In genomic region chr5:139648205-139649081, GRCh38 we compare ENCODE assay signal across 8 cellular contexts. TPM values are rescaled to one million over a fixed set of nuclear protein-coding genes. Genes with fewer than 3 reads are reported as not detected.
DNase-seq lines count a peak whose midpoint lies in the region; ATAC-seq and TF ChIP-seq lines count a peak whose summit lies in the region.

Gene CXXC5 (plus strand): TSS chr5:139648349. CDS start chr5:139680524, 32,175 bp downstream.

- H3K36me3 ChIP-seq in stomach: no peaks in the 10 kb centered on the region

- H3K27ac ChIP-seq in stomach: peak within 1 kb of the TSS; percentile 90 to 95 (median 94)

- H3K27me3 ChIP-seq in stomach: peaks cover 0 to 45% (median 0%) of the 10 kb centered on the region in 3 donors

- POLR2A ChIA-PET in activated CD8-positive, alpha-beta T cell treated with anti-CD3 and anti-CD28 coated beads for 36 hours (lab: Charles Lee): interaction anchor here (1.3 to 11.4 kb wide), 4 partner anchors 12 to 22 kb away, joined by 4 to 87 read pairs (median 6); no protein-coding TSS in a partner anchor

- DNase-seq in NCI-H1417 (lab: John Stamatoyannopoulos, UW): peak; percentile 74 to 82 (median 76)
- DNase-seq in NCI-H1417 treated with DMSO at 0.1 percent for 48 hours (lab: John Stamatoyannopoulos, UW): no peak
- peak; percentile 44 for DNase-seq in NCI-H446 treated with DMSO at 0.1 percent for 48 hours (lab: John Stamatoyannopoulos, UW)
- DNase-seq in activated CD8-positive, alpha-beta T cell treated with anti-CD3 and anti-CD28 coated beads for 36 hours: peak; percentile 69
- DNase-seq in epidermal melanocyte (ENCODE audit: insufficient read length, low spot score): peak; percentile 92
- no peak for DNase-seq in mesenteric fat pad (ENCODE audit: low spot score)
- DNase-seq in stomach: peak; percentile 87

- H3K36me3 Mint-ChIP-seq in activated CD8-positive, alpha-beta T cell treated with anti-CD3 and anti-CD28 coated beads for 36 hours (ENCODE audit: low read depth): no peaks in the 10 kb centered on the region

- H3K9me3 Mint-ChIP-seq in activated CD8-positive, alpha-beta T cell treated with anti-CD3 and anti-CD28 coated beads for 36 hours: no peaks in the 10 kb centered on the region

- intact Hi-C loops in activated CD8-positive, alpha-beta T cell treated with anti-CD3 and anti-CD28 coated beads for 36 hours (cut with micrococcal nuclease): loop anchor here (1.0 kb wide), 1 partner anchor 12 kb away; no protein-coding TSS in a partner anchor
- intact Hi-C loops in stomach (cut with DNase I; ENCODE audit: low total_unique reads): no loop called here

- no peak for TF ChIP-seq POLR2A in stomach (IDR thresholded peaks at IDR 0.05)

- no peak for TF ChIP-seq EP300 in stomach (IDR thresholded peaks at IDR 0.05)

- peak within 1 kb of the TSS; percentile 77 for H3K4me3 Mint-ChIP-seq in activated CD8-positive, alpha-beta T cell treated with anti-CD3 and anti-CD28 coated beads for 36 hours

- 0 to 1% (median 0%) methylated on average over 18 to 100 of the region's 106 CpGs for WGBS in stomach, 5 donors

- H3K27ac Mint-ChIP-seq in activated CD8-positive, alpha-beta T cell treated with anti-CD3 and anti-CD28 coated beads for 36 hours: no peak within 1 kb of the TSS

- H3K4me1 Mint-ChIP-seq in activated CD8-positive, alpha-beta T cell treated with anti-CD3 and anti-CD28 coated beads for 36 hours (ENCODE audit: low read depth): peaks cover 44% of the 10 kb centered on the region

- H3K4me1 ChIP-seq in stomach: peaks cover 49 to 74% (median 68%) of the 10 kb centered on the region in 4 donors

- H3K9me3 ChIP-seq in stomach: no peaks in the 10 kb centered on the region

- no peak for TF ChIP-seq CTCF in activated CD8-positive, alpha-beta T cell treated with anti-CD3 and anti-CD28 coated beads for 36 hours (IDR thresholded peaks at IDR 0.05)
- no peak for TF ChIP-seq CTCF in stomach (IDR thresholded peaks at IDR 0.05)

- peaks cover 44% of the 10 kb centered on the region for H3K27me3 Mint-ChIP-seq in activated CD8-positive, alpha-beta T cell treated with anti-CD3 and anti-CD28 coated beads for 36 hours

- peak within 1 kb of the TSS; percentile 63 to 95 (median 84) for H3K4me3 ChIP-seq in stomach

- ATAC-seq in HG02798 (IDR thresholded peaks at IDR 0.05; ENCODE audit: poor library complexity, unreplicated experiment): peak; percentile 35
- ATAC-seq in activated CD8-positive, alpha-beta T cell treated with anti-CD3 and anti-CD28 coated beads for 36 hours: peak; percentile 34

- CTCF ChIA-PET in activated CD8-positive, alpha-beta T cell treated with anti-CD3 and anti-CD28 coated beads for 36 hours (lab: Charles Lee): interaction anchor here (1.1 to 3.1 kb wide), 6 partner anchors 11 to 135 kb away, joined by 4 to 31 read pairs (median 7); no protein-coding TSS in a partner anchor

RNA-seq across cellular contexts. Expression of gene CXXC5, which starts in this region (rescaled TPM):
- 1 to 10 TPM; 3.5 to 4.3 TPM for total RNA-seq in activated CD8-positive, alpha-beta T cell treated with anti-CD3 and anti-CD28 coated beads for 36 hours
- total RNA-seq in mesenteric fat pad (33.0 TPM), stomach (100 to 1,000 TPM in 1 of 5 donors, 10 to 100 TPM in 4; 25.9 to 101 (median 32.7) TPM)
- polyA plus RNA-seq in stomach: 10 to 100 TPM; 18.3 to 26.3 (median 22.2) TPM

Comparison
In these comparisons a context has a peak if more than half of its experiments do, and no peak if none do; other contexts are left out.
1. DNase-seq: peak in NCI-H1417 (3 of 3), NCI-H446 treated with DMSO at 0.1 percent for 48 hours (single experiment), activated CD8-positive, alpha-beta T cell treated with anti-CD3 and anti-CD28 coated beads for 36 hours (single experiment), epidermal melanocyte (single experiment) and stomach (single experiment); none in NCI-H1417 treated with DMSO at 0.1 percent for 48 hours (single experiment) and mesenteric fat pad (single experiment).